9 cellular contexts compared by ENCODE assay signal in genomic region chr12:98754095-98754494, GRCh38.
A peak's percentile ranks its signal among the peaks of the same experiment; 100 is the strongest.
DNase-seq lines count a peak whose midpoint lies in the region; TF ChIP-seq lines count a peak whose summit lies in the region.
"Had no signal": no experiment of that assay in that cellular context is flagged by ENCODE, and none has a peak within 500 bp of the region (broad histone marks: within the 10 kb centered on the region; RNA-seq: fewer than 3 reads in every experiment).

No MANE protein-coding gene starts in this region.

- H3K9me3 Mint-ChIP-seq in CD14-positive monocyte = peaks cover 0 to 2% (median 0%) of the 10 kb centered on the region in 7 donors
- H3K9me3 Mint-ChIP-seq: activated naive CD4-positive, alpha-beta T cell treated with anti-CD3 and anti-CD28 coated beads, Interleukin-2, amount 50 U/mL, for 24 hours had no signal

- H3K4me3 ChIP-seq in HEK293 (ENCODE audit: low read depth, low read length) (no peak overlapping the region), NB4 (ENCODE audit: low read depth, low read length) (no peak overlapping the region)

- no peak for TF ChIP-seq POLR2A in NB4 (IDR thresholded peaks at IDR 0.05; ENCODE audit: extremely low read depth, insufficient read length)

- no peaks in the 10 kb centered on the region for H3K36me3 Mint-ChIP-seq in CD14-positive monocyte
- H3K36me3 Mint-ChIP-seq: activated naive CD4-positive, alpha-beta T cell treated with anti-CD3 and anti-CD28 coated beads, Interleukin-2, amount 50 U/mL, for 24 hours had no signal

- CTCF ChIA-PET in HEK293 (lab: Yijun Ruan, JAX) = interaction anchor here (0.6 to 1.6 kb wide), 2 partner anchors 8 to 44 kb away, joined by 5 to 6 read pairs; no protein-coding TSS in a partner anchor

- no peak overlapping the region for H3K27ac Mint-ChIP-seq in CD14-positive monocyte
- H3K27ac Mint-ChIP-seq: activated naive CD4-positive, alpha-beta T cell treated with anti-CD3 and anti-CD28 coated beads, Interleukin-2, amount 50 U/mL, for 24 hours had no signal

- TF ChIP-seq CTCF in HEK293 (tag by site-specific recombination; IDR thresholded peaks at IDR 0.05) = no peak
- TF ChIP-seq CTCF in NB4 (IDR thresholded peaks at IDR 0.05; ENCODE audit: low read depth, low read length) = no peak
- TF ChIP-seq CTCF in CD14-positive monocyte (IDR thresholded peaks at IDR 0.05) = no peak

- H3K9me3 ChIP-seq in HEK293 (ENCODE audit: control insufficient read depth, insufficient read depth, low read depth, low read length) = no peaks in the 10 kb centered on the region

- H3K4me1 Mint-ChIP-seq in CD14-positive monocyte = no peaks in the 10 kb centered on the region
- H3K4me1 Mint-ChIP-seq: activated naive CD4-positive, alpha-beta T cell treated with anti-CD3 and anti-CD28 coated beads, Interleukin-2, amount 50 U/mL, for 24 hours had no signal

- peaks cover 12 to 16% (median 14%) of the 10 kb centered on the region in 3 donors for H3K27me3 Mint-ChIP-seq in CD14-positive monocyte (ENCODE audit: low read depth in 3 of 3)
- H3K27me3 Mint-ChIP-seq: activated naive CD4-positive, alpha-beta T cell treated with anti-CD3 and anti-CD28 coated beads, Interleukin-2, amount 50 U/mL, for 24 hours had no signal

- no peaks in the 10 kb centered on the region for H3K36me3 ChIP-seq in HEK293 (ENCODE audit: control insufficient read depth in 2 of 2, insufficient read depth in 1 of 2, low read length in 2 of 2)

- POLR2A ChIA-PET in HEK293 (lab: Yijun Ruan, JAX) = interaction anchor here (1.2 kb wide), 1 partner anchor 12 kb away, joined by 4 read pairs; no protein-coding TSS in a partner anchor

- no peak overlapping the region for H3K4me3 Mint-ChIP-seq in CD14-positive monocyte
- H3K4me3 Mint-ChIP-seq: activated naive CD4-positive, alpha-beta T cell treated with anti-CD3 and anti-CD28 coated beads, Interleukin-2, amount 50 U/mL, for 24 hours had no signal

- H3K27ac ChIP-seq in HEK293 (ENCODE audit: extremely low read depth, low read depth, low read length) = no peak overlapping the region
- H3K27ac ChIP-seq in epithelial cell of prostate = no peak overlapping the region

- no peaks in the 10 kb centered on the region for H3K4me1 ChIP-seq in HEK293 (ENCODE audit: control insufficient read depth, insufficient read depth, low read length)

- peak; percentile 34 for DNase-seq in activated naive CD4-positive, alpha-beta T cell treated with Interleukin-2 at 50 U/mL for 16 hours
- no peak for DNase-seq in activated naive CD4-positive, alpha-beta T cell (lab: John Stamatoyannopoulos, UW)
- DNase-seq in NB4 (ENCODE audit: low read depth) (peak; percentile 68), epithelial cell of prostate (ENCODE audit: low read depth, low spot score) (peak; percentile 51), COR-L47 (lab: John Stamatoyannopoulos, UW) (no peak), NCI-H510A treated with DMSO at 0.1 percent for 48 hours (lab: John Stamatoyannopoulos, UW) (no peak), CD14-positive monocyte (ENCODE audit: low spot score) (no peak)

- intact Hi-C loops in CD14-positive monocyte (cut with micrococcal nuclease) = no loop called here

TF ChIP-seq in HEK293, 187 proteins besides CTCF, POLR2A, EP300 and RAD21:
- TF ChIP-seq ZNF366 (tag by site-specific recombination; conservative IDR thresholded peaks at IDR 0.05) (peak; percentile 77), ZNF549 (tag by site-specific recombination; IDR thresholded peaks at IDR 0.05) (no peak), TRIM28 (IDR thresholded peaks at IDR 0.05; ENCODE audit: borderline replicate concordance, low read length) (0 out of 2 replicates have a peak, but pooled peaks have one; percentile 22), ZFP69B (tag by site-specific recombination; IDR thresholded peaks at IDR 0.05) (0 out of 2 replicates have a peak, but pooled peaks have one; percentile 14), ZNF660 (tag by site-specific recombination; IDR thresholded peaks at IDR 0.05) (peak; percentile 39; the same call in 1 of the 2 replicates), ZNF571 (tag by site-specific recombination; IDR thresholded peaks at IDR 0.05) (no peak), EGR2 (tag by site-specific recombination; IDR thresholded peaks at IDR 0.05; ENCODE audit: low read depth) (peak; percentile 61), HIC1 (tag by site-specific recombination; IDR thresholded peaks at IDR 0.05) (0 out of 2 replicates have a peak, but pooled peaks have one; percentile 30), ZFHX2 (tag by site-specific recombination; conservative IDR thresholded peaks at IDR 0.05) (peak; percentile 73)

Comparison
In these comparisons a context has a peak if more than half of its experiments do, and no peak if none do; other contexts are left out.
1. DNase-seq: peak in activated naive CD4-positive, alpha-beta T cell treated with Interleukin-2 at 50 U/mL for 16 hours (single experiment), NB4 (single experiment) and epithelial cell of prostate (single experiment); none in activated naive CD4-positive, alpha-beta T cell (0 of 4), COR-L47 (single experiment), NCI-H510A treated with DMSO at 0.1 percent for 48 hours (single experiment) and CD14-positive monocyte (single experiment).